Comparison of ENCODE assay signal across 2 cellular contexts in the genomic region with DNA sequence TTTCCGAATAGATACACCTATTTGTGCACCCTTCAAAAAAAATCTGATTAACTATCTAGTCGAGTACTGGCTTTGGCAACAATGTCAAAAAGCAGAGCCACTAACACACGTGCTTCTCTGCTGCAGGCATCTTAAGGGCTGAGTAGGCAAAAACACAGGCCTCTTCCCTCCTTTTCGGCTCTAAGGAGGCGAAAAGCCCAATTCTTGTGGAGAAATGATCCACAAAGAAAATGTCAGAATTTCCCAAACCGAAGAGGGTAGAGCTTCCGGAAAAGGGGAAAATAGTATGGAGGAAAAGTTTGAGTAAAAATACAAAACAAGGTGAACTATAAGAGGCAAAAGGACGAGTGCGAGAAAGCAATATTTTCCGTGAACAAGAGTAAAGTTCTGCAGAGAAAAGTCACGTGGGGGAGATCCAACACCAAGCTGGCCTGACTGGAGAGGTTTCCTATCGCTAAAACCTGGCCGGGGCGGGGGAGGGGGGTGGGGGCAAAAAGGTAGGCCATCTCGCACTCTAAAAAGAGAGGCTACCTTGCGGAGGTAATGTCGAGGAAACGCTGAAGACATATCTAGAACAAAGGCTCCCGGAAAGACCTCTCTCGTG.
A peak's percentile ranks its signal among the peaks of the same experiment; 100 is the strongest.
TF ChIP-seq lines count a peak whose summit lies in the region.

No MANE protein-coding gene starts in this region.

TF ChIP-seq in SK-N-SH, 30 proteins besides CTCF, POLR2A, EP300 and RAD21 (continues in another document):
- TF ChIP-seq FOXM1 (IDR thresholded peaks at IDR 0.05; ENCODE audit: low read depth), result no peak
- no peak for TF ChIP-seq SMC3 (IDR thresholded peaks at IDR 0.05; ENCODE audit: low read depth, low read length)
- no peak for TF ChIP-seq NRF1 (IDR thresholded peaks at IDR 0.05; ENCODE audit: low read depth, low read length)
- TF ChIP-seq, protein P1, sequence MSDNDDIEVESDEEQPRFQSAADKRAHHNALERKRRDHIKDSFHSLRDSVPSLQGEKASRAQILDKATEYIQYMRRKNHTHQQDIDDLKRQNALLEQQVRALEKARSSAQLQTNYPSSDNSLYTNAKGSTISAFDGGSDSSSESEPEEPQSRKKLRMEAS (IDR thresholded peaks at IDR 0.05; ENCODE audit: low read depth), result peak; percentile 57; the same call in 1 of the 2 replicates
- TF ChIP-seq GATA2 (CRISPR knock-in tag; IDR thresholded peaks at IDR 0.05), result no peak
- TF ChIP-seq CHD2 (IDR thresholded peaks at IDR 0.05; ENCODE audit: low read length, partially characterized antibody), result no peak
- TF ChIP-seq TAF1 (IDR thresholded peaks at IDR 0.05; ENCODE audit: borderline replicate concordance, low read depth, low read length), result no peak
- TF ChIP-seq, protein P2, sequence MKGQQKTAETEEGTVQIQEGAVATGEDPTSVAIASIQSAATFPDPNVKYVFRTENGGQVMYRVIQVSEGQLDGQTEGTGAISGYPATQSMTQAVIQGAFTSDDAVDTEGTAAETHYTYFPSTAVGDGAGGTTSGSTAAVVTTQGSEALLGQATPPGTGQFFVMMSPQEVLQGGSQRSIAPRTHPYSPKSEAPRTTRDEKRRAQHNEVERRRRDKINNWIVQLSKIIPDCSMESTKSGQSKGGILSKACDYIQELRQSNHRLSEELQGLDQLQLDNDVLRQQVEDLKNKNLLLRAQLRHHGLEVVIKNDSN (IDR thresholded peaks at IDR 0.05; ENCODE audit: borderline replicate concordance, low read depth), result peak; percentile 60; the same call in 1 of the 2 replicates
- TF ChIP-seq SIN3A (IDR thresholded peaks at IDR 0.05; ENCODE audit: borderline replicate concordance, low read depth, low read length), result 0 out of 2 replicates have a peak, but pooled peaks have one; percentile 55
- no peak for TF ChIP-seq TEAD4 (IDR thresholded peaks at IDR 0.05; ENCODE audit: borderline replicate concordance, insufficient read depth)
- no peak for TF ChIP-seq FOXJ3 (CRISPR knock-in tag; IDR thresholded peaks at IDR 0.05)
- no peak for TF ChIP-seq POLR2AphosphoS5 (IDR thresholded peaks at IDR 0.05; ENCODE audit: low read depth, low read length)
- no peak for TF ChIP-seq ELF1 (IDR thresholded peaks at IDR 0.05)
- TF ChIP-seq YY1 (IDR thresholded peaks at IDR 0.05; ENCODE audit: low read depth), result no peak
- no peak for TF ChIP-seq FOSL2 (IDR thresholded peaks at IDR 0.05; ENCODE audit: borderline replicate concordance, low read depth)
- TF ChIP-seq RCOR1 (IDR thresholded peaks at IDR 0.05; ENCODE audit: low read length), result no peak
- no peak for TF ChIP-seq NFIC (IDR thresholded peaks at IDR 0.05; ENCODE audit: borderline replicate concordance)
- TF ChIP-seq, protein P3, sequence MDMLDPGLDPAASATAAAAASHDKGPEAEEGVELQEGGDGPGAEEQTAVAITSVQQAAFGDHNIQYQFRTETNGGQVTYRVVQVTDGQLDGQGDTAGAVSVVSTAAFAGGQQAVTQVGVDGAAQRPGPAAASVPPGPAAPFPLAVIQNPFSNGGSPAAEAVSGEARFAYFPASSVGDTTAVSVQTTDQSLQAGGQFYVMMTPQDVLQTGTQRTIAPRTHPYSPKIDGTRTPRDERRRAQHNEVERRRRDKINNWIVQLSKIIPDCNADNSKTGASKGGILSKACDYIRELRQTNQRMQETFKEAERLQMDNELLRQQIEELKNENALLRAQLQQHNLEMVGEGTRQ (IDR thresholded peaks at IDR 0.05; ENCODE audit: borderline replicate concordance, low read depth, low read length), result no peak
- TF ChIP-seq JUND (IDR thresholded peaks at IDR 0.05), result no peak
- TF ChIP-seq EZH2phosphoT487 (IDR thresholded peaks at IDR 0.05; ENCODE audit: borderline replicate concordance, low read depth), result no peak
- TF ChIP-seq TCF12 (IDR thresholded peaks at IDR 0.05), result no peak
- TF ChIP-seq, protein P4, sequence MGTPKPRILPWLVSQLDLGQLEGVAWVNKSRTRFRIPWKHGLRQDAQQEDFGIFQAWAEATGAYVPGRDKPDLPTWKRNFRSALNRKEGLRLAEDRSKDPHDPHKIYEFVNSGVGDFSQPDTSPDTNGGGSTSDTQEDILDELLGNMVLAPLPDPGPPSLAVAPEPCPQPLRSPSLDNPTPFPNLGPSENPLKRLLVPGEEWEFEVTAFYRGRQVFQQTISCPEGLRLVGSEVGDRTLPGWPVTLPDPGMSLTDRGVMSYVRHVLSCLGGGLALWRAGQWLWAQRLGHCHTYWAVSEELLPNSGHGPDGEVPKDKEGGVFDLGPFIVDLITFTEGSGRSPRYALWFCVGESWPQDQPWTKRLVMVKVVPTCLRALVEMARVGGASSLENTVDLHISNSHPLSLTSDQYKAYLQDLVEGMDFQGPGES (IDR thresholded peaks at IDR 0.05; ENCODE audit: low read depth, low read length), result no peak
- TF ChIP-seq, protein P5, sequence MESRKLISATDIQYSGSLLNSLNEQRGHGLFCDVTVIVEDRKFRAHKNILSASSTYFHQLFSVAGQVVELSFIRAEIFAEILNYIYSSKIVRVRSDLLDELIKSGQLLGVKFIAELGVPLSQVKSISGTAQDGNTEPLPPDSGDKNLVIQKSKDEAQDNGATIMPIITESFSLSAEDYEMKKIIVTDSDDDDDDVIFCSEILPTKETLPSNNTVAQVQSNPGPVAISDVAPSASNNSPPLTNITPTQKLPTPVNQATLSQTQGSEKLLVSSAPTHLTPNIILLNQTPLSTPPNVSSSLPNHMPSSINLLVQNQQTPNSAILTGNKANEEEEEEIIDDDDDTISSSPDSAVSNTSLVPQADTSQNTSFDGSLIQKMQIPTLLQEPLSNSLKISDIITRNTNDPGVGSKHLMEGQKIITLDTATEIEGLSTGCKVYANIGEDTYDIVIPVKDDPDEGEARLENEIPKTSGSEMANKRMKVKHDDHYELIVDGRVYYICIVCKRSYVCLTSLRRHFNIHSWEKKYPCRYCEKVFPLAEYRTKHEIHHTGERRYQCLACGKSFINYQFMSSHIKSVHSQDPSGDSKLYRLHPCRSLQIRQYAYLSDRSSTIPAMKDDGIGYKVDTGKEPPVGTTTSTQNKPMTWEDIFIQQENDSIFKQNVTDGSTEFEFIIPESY (IDR thresholded peaks at IDR 0.05; ENCODE audit: borderline replicate concordance, low read depth), result no peak
- TF ChIP-seq MXI1 (IDR thresholded peaks at IDR 0.05; ENCODE audit: low read depth, low read length), result peak; percentile 92
- no peak for TF ChIP-seq RXRA (IDR thresholded peaks at IDR 0.05; ENCODE audit: borderline replicate concordance, low read depth)
- no peak for TF ChIP-seq RFX5 (IDR thresholded peaks at IDR 0.05; ENCODE audit: low read length)

TF ChIP-seq in H1, 55 proteins besides CTCF, POLR2A, EP300 and RAD21:
- TF ChIP-seq, protein P1 (IDR thresholded peaks at IDR 0.05), result peak; percentile 50; the same call in 1 of the 2 replicates
- TF ChIP-seq FOSL1 (IDR thresholded peaks at IDR 0.05; ENCODE audit: insufficient read depth, low read depth, low read length), result no peak
- no peak for TF ChIP-seq HDAC2 (IDR thresholded peaks at IDR 0.05; ENCODE audit: borderline replicate concordance in 1 of 2, low read depth in 2 of 2, low read length in 2 of 2)
- 0 out of 4 replicates have a peak, but pooled peaks have one; percentile 21 to 58 for TF ChIP-seq SIN3A (conservative IDR thresholded peaks at IDR 0.05 in 1 of 2, IDR thresholded peaks at IDR 0.05 in 1 of 2; ENCODE audit: low read depth in 1 of 2, low read length in 2 of 2)
- no peak for TF ChIP-seq SIX5 (IDR thresholded peaks at IDR 0.05; ENCODE audit: low read depth, low read length)
- TF ChIP-seq RNF2 (IDR thresholded peaks at IDR 0.05; ENCODE audit: borderline replicate concordance, low read depth, low read length, missing control alignments, poor library complexity, severe bottlenecking), result no peak
- no peak for TF ChIP-seq HDAC6 (IDR thresholded peaks at IDR 0.05; ENCODE audit: low read depth, low read length)
- no peak for TF ChIP-seq TCF12 (IDR thresholded peaks at IDR 0.05; ENCODE audit: low read depth, low read length)
TF ChIP-seq in H1: peak in this region for 2.
